In genomic region chr5:10457682-10458574, GRCh38 we compare ENCODE assay signal across 1 cellular context.
TF ChIP-seq lines count a peak whose summit lies in the region.

No MANE protein-coding gene starts in this region.

TF ChIP-seq in SK-N-SH, 30 proteins besides CTCF, POLR2A, EP300 and RAD21 (continued from another document):
- no peak for TF ChIP-seq MAX (IDR thresholded peaks at IDR 0.05; ENCODE audit: low read depth)
- no peak for TF ChIP-seq GABPA (IDR thresholded peaks at IDR 0.05; ENCODE audit: low read depth)
- no peak for TF ChIP-seq TEAD4 (IDR thresholded peaks at IDR 0.05; ENCODE audit: borderline replicate concordance, insufficient read depth)
- TF ChIP-seq IRF3 (IDR thresholded peaks at IDR 0.05; ENCODE audit: low read depth, low read length) = no peak
- no peak for TF ChIP-seq REST (IDR thresholded peaks at IDR 0.05; ENCODE audit: low read depth, low read length)
- TF ChIP-seq ELF1 (IDR thresholded peaks at IDR 0.05) = no peak
- TF ChIP-seq RCOR1 (IDR thresholded peaks at IDR 0.05; ENCODE audit: low read length) = no peak
- no peak for TF ChIP-seq GATA2 (CRISPR knock-in tag; IDR thresholded peaks at IDR 0.05)
- no peak for TF ChIP-seq RFX5 (IDR thresholded peaks at IDR 0.05; ENCODE audit: low read length)
- no peak for TF ChIP-seq FOXM1 (IDR thresholded peaks at IDR 0.05; ENCODE audit: low read depth)
TF ChIP-seq in SK-N-SH: peak in this region for 0.
